In the genomic region with DNA sequence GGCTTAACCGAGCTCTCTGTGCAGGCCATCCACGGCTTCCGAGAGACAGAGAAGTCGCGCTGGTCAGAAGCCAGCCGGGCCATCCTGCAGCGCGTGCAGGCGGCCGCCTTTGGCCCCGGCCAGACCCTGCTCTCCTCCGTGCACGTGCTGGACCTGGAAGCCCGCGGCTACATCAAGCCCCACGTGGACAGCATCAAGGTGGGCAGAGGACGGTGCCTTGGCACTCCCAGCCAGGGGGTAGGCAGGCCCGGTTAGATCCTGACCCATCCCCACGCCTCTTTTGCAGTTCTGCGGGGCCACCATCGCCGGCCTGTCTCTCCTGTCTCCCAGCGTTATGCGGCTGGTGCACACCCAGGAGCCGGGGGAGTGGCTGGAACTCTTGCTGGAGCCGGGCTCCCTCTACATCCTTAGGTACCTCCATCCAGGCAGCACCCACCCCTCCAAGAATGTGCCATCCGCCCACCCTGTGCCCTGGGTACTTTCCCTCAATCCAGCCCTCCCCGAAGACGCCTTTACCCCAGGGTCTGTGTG, we compare ENCODE assay signal across 1 cellular context.
TF ChIP-seq lines count a peak whose summit lies in the region.

No MANE protein-coding gene starts in this region.

TF ChIP-seq in K562, 482 proteins besides CTCF, POLR2A, EP300 and RAD21:
- TF ChIP-seq KDM4B (IDR thresholded peaks at IDR 0.05; ENCODE audit: borderline replicate concordance in 2 of 2, low read depth in 1 of 2) (no peak), ZEB2 (IDR thresholded peaks at IDR 0.05) (no peak), CBX8 (IDR thresholded peaks at IDR 0.05; ENCODE audit: borderline replicate concordance, extremely low read depth, low read depth, low read length, poor library complexity, severe bottlenecking) (no peak), NR3C1 (CRISPR knock-in tag; IDR thresholded peaks at IDR 0.05) (no peak), KLF13 (tag; IDR thresholded peaks at IDR 0.05; ENCODE audit: borderline replicate concordance, low read depth) (no peak), ZNF586 (CRISPR knock-in tag; conservative IDR thresholded peaks at IDR 0.05) (no peak), HMG20A (CRISPR knock-in tag; conservative IDR thresholded peaks at IDR 0.05) (no peak), ZNF408 (CRISPR knock-in tag; IDR thresholded peaks at IDR 0.05; ENCODE audit: low read depth) (no peak), PCBP2 (IDR thresholded peaks at IDR 0.05; ENCODE audit: low read depth, low read length, poor library complexity, severe bottlenecking) (no peak), ZNF197 (CRISPR knock-in tag; IDR thresholded peaks at IDR 0.05; ENCODE audit: low read depth) (no peak), KLF1 (tag; IDR thresholded peaks at IDR 0.05) (no peak), ZNF57 (CRISPR knock-in tag; IDR thresholded peaks at IDR 0.05) (no peak), RBFOX2 (IDR thresholded peaks at IDR 0.05; ENCODE audit: low read depth, low read length) (peak; percentile 46; the same call in 1 of the 2 replicates)
- TF ChIP-seq, protein P1, sequence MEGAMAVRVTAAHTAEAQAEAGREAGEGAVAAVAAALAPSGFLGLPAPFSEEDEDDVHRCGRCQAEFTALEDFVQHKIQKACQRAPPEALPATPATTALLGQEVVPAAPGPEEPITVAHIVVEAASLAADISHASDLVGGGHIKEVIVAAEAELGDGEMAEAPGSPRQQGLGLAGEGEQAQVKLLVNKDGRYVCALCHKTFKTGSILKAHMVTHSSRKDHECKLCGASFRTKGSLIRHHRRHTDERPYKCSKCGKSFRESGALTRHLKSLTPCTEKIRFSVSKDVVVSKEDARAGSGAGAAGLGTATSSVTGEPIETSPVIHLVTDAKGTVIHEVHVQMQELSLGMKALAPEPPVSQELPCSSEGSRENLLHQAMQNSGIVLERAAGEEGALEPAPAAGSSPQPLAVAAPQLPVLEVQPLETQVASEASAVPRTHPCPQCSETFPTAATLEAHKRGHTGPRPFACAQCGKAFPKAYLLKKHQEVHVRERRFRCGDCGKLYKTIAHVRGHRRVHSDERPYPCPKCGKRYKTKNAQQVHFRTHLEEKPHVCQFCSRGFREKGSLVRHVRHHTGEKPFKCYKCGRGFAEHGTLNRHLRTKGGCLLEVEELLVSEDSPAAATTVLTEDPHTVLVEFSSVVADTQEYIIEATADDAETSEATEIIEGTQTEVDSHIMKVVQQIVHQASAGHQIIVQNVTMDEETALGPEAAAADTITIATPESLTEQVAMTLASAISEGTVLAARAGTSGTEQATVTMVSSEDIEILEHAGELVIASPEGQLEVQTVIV (CRISPR knock-in tag; IDR thresholded peaks at IDR 0.05; ENCODE audit: borderline replicate concordance), result no peak
- TF ChIP-seq, protein P2, sequence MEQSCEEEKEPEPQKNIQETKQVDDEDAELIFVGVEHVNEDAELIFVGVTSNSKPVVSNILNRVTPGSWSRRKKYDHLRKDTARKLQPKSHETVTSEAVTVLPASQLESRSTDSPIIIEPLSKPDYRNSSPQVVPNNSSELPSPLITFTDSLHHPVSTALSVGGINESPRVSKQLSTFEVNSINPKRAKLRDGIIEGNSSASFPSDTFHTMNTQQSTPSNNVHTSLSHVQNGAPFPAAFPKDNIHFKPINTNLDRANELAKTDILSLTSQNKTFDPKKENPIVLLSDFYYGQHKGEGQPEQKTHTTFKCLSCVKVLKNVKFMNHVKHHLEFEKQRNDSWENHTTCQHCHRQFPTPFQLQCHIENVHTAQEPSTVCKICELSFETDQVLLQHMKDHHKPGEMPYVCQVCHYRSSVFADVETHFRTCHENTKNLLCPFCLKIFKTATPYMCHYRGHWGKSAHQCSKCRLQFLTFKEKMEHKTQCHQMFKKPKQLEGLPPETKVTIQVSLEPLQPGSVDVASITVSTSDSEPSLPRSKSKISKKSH (CRISPR knock-in tag; IDR thresholded peaks at IDR 0.05), result no peak
- TF ChIP-seq, protein P3, sequence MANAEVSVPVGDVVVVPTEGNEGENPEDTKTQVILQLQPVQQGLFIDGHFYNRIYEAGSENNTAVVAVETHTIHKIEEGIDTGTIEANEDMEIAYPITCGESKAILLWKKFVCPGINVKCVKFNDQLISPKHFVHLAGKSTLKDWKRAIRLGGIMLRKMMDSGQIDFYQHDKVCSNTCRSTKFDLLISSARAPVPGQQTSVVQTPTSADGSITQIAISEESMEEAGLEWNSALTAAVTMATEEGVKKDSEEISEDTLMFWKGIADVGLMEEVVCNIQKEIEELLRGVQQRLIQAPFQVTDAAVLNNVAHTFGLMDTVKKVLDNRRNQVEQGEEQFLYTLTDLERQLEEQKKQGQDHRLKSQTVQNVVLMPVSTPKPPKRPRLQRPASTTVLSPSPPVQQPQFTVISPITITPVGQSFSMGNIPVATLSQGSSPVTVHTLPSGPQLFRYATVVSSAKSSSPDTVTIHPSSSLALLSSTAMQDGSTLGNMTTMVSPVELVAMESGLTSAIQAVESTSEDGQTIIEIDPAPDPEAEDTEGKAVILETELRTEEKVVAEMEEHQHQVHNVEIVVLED (CRISPR knock-in tag; IDR thresholded peaks at IDR 0.05), result no peak
- TF ChIP-seq, protein P4, sequence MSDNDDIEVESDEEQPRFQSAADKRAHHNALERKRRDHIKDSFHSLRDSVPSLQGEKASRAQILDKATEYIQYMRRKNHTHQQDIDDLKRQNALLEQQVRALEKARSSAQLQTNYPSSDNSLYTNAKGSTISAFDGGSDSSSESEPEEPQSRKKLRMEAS (CRISPR knock-in tag; IDR thresholded peaks at IDR 0.05), result peak; percentile 41; the same call in 1 of the 2 replicates
